In genomic region chr11:46210133-46210636, GRCh38 we compare ENCODE assay signal across 1 cellular context.
TF ChIP-seq lines count a peak whose summit lies in the region.

No MANE protein-coding gene starts in this region.

TF ChIP-seq in K562, 482 proteins besides CTCF, POLR2A, EP300 and RAD21 (continued from another document):
- no peak for TF ChIP-seq ARID4B (CRISPR knock-in tag; IDR thresholded peaks at IDR 0.05)
- no peak for TF ChIP-seq SAFB2 (IDR thresholded peaks at IDR 0.05; ENCODE audit: borderline replicate concordance, low read depth, low read length, severe bottlenecking)
- TF ChIP-seq SIN3B (IDR thresholded peaks at IDR 0.05; ENCODE audit: low read depth): no peak
- TF ChIP-seq ETS1 (conservative IDR thresholded peaks at IDR 0.05; ENCODE audit: control insufficient read depth, low read depth, low read length): no peak
- TF ChIP-seq EWSR1 (IDR thresholded peaks at IDR 0.05; ENCODE audit: borderline replicate concordance, low read depth, partially characterized antibody): no peak
- TF ChIP-seq TAL1 (IDR thresholded peaks at IDR 0.05): no peak
- TF ChIP-seq ETV1 (tag; conservative IDR thresholded peaks at IDR 0.05; ENCODE audit: low read depth): peak; percentile 26; the same call in 1 of the 2 replicates
